ENCODE assay signal across 1 cellular context in genomic region chr22:42769574-42770447, GRCh38.
TF ChIP-seq lines count a peak whose summit lies in the region.

No MANE protein-coding gene starts in this region.

TF ChIP-seq in HepG2, 621 proteins besides CTCF, POLR2A, EP300 and RAD21 (continued from another document):
- TF ChIP-seq, protein P1, sequence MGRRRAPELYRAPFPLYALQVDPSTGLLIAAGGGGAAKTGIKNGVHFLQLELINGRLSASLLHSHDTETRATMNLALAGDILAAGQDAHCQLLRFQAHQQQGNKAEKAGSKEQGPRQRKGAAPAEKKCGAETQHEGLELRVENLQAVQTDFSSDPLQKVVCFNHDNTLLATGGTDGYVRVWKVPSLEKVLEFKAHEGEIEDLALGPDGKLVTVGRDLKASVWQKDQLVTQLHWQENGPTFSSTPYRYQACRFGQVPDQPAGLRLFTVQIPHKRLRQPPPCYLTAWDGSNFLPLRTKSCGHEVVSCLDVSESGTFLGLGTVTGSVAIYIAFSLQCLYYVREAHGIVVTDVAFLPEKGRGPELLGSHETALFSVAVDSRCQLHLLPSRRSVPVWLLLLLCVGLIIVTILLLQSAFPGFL (CRISPR knock-in tag; IDR thresholded peaks at IDR 0.05): no peak
- TF ChIP-seq TFDP1 (CRISPR knock-in tag; IDR thresholded peaks at IDR 0.05; ENCODE audit: borderline replicate concordance) (peak; percentile 58; the same call in 1 of the 2 replicates), FOXP4 (CRISPR knock-in tag; IDR thresholded peaks at IDR 0.05) (peak; percentile 58), NCOA2 (CRISPR knock-in tag; IDR thresholded peaks at IDR 0.05) (0 out of 2 replicates have a peak, but pooled peaks have one; percentile 19), ZNF800 (CRISPR knock-in tag; IDR thresholded peaks at IDR 0.05) (no peak), POGZ (CRISPR knock-in tag; IDR thresholded peaks at IDR 0.05) (no peak), CEBPB (IDR thresholded peaks at IDR 0.05; ENCODE audit: borderline replicate concordance, low read depth, low read length) (no peak), CENPBD1 (CRISPR knock-in tag; IDR thresholded peaks at IDR 0.05; ENCODE audit: borderline replicate concordance, low read depth) (no peak), SNAPC4 (CRISPR knock-in tag; IDR thresholded peaks at IDR 0.05) (no peak), ZNF678 (CRISPR knock-in tag; IDR thresholded peaks at IDR 0.05) (no peak), PPARG (CRISPR knock-in tag; conservative IDR thresholded peaks at IDR 0.05) (no peak), LCORL (IDR thresholded peaks at IDR 0.05) (no peak), LCORL (CRISPR knock-in tag; IDR thresholded peaks at IDR 0.05) (peak; percentile 51; the same call in 1 of the 2 replicates), ZMYM2 (CRISPR knock-in tag; IDR thresholded peaks at IDR 0.05) (peak; percentile 57; the same call in 1 of the 2 replicates), FOXJ3 (CRISPR knock-in tag; IDR thresholded peaks at IDR 0.05; ENCODE audit: borderline replicate concordance) (no peak), JUNB (CRISPR knock-in tag; IDR thresholded peaks at IDR 0.05; ENCODE audit: borderline replicate concordance) (peak; percentile 65; the same call in 1 of the 2 replicates), NCOA5 (CRISPR knock-in tag; IDR thresholded peaks at IDR 0.05) (no peak), ZMYM4 (CRISPR knock-in tag; IDR thresholded peaks at IDR 0.05) (no peak)
- TF ChIP-seq, protein P2, sequence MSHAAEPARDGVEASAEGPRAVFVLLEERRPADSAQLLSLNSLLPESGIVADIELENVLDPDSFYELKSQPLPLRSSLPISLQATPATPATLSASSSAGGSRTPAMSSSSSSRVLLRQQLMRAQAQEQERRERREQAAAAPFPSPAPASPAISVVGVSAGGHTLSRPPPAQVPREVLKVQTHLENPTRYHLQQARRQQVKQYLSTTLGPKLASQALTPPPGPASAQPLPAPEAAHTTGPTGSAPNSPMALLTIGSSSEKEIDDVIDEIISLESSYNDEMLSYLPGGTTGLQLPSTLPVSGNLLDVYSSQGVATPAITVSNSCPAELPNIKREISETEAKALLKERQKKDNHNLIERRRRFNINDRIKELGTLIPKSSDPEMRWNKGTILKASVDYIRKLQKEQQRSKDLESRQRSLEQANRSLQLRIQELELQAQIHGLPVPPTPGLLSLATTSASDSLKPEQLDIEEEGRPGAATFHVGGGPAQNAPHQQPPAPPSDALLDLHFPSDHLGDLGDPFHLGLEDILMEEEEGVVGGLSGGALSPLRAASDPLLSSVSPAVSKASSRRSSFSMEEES (CRISPR knock-in tag; IDR thresholded peaks at IDR 0.05): peak; percentile 66; the same call in 1 of the 2 replicates
TF ChIP-seq in HepG2: peak in this region for 86.
